1 cellular context compared by ENCODE assay signal in genomic region chr7:77933394-77933793, GRCh38.
TF ChIP-seq lines count a peak whose summit lies in the region.

No MANE protein-coding gene starts in this region.

TF ChIP-seq in K562, 482 proteins besides CTCF, POLR2A, EP300 and RAD21 (continued from another document and continues in another):
- TF ChIP-seq, protein P1, sequence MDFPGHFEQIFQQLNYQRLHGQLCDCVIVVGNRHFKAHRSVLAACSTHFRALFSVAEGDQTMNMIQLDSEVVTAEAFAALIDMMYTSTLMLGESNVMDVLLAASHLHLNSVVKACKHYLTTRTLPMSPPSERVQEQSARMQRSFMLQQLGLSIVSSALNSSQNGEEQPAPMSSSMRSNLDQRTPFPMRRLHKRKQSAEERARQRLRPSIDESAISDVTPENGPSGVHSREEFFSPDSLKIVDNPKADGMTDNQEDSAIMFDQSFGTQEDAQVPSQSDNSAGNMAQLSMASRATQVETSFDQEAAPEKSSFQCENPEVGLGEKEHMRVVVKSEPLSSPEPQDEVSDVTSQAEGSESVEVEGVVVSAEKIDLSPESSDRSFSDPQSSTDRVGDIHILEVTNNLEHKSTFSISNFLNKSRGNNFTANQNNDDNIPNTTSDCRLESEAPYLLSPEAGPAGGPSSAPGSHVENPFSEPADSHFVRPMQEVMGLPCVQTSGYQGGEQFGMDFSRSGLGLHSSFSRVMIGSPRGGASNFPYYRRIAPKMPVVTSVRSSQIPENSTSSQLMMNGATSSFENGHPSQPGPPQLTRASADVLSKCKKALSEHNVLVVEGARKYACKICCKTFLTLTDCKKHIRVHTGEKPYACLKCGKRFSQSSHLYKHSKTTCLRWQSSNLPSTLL (IDR thresholded peaks at IDR 0.05), result no peak
- TF ChIP-seq SOX6 (IDR thresholded peaks at IDR 0.05), result no peak
- no peak for TF ChIP-seq SREBF2 (CRISPR knock-in tag; IDR thresholded peaks at IDR 0.05)
- TF ChIP-seq CTBP1 (IDR thresholded peaks at IDR 0.05; ENCODE audit: borderline replicate concordance), result no peak
- no peak for TF ChIP-seq SAFB (IDR thresholded peaks at IDR 0.05; ENCODE audit: borderline replicate concordance, low read depth, low read length)
- TF ChIP-seq SETDB1 (IDR thresholded peaks at IDR 0.05; ENCODE audit: low read length), result no peak
- TF ChIP-seq HDAC1 (IDR thresholded peaks at IDR 0.05), result peak in 1 of 2 experiments; percentile 39; a peak in 1 of 4 replicates
- TF ChIP-seq, protein P2, sequence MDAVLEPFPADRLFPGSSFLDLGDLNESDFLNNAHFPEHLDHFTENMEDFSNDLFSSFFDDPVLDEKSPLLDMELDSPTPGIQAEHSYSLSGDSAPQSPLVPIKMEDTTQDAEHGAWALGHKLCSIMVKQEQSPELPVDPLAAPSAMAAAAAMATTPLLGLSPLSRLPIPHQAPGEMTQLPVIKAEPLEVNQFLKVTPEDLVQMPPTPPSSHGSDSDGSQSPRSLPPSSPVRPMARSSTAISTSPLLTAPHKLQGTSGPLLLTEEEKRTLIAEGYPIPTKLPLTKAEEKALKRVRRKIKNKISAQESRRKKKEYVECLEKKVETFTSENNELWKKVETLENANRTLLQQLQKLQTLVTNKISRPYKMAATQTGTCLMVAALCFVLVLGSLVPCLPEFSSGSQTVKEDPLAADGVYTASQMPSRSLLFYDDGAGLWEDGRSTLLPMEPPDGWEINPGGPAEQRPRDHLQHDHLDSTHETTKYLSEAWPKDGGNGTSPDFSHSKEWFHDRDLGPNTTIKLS (IDR thresholded peaks at IDR 0.05; ENCODE audit: borderline replicate concordance, low read depth), result no peak
- peak; percentile 34 for TF ChIP-seq FOS (IDR thresholded peaks at IDR 0.05; ENCODE audit: extremely low read depth, insufficient read length)
- TF ChIP-seq NFYB (IDR thresholded peaks at IDR 0.05; ENCODE audit: extremely low read depth, insufficient read length), result no peak
- TF ChIP-seq ILF3 (IDR thresholded peaks at IDR 0.05; ENCODE audit: borderline replicate concordance), result no peak
- TF ChIP-seq TAL1 (IDR thresholded peaks at IDR 0.05), result no peak; the same call in 1 of the 2 replicates
- no peak for TF ChIP-seq PHF21A (IDR thresholded peaks at IDR 0.05; ENCODE audit: borderline replicate concordance, low read depth)
- TF ChIP-seq, protein P3, sequence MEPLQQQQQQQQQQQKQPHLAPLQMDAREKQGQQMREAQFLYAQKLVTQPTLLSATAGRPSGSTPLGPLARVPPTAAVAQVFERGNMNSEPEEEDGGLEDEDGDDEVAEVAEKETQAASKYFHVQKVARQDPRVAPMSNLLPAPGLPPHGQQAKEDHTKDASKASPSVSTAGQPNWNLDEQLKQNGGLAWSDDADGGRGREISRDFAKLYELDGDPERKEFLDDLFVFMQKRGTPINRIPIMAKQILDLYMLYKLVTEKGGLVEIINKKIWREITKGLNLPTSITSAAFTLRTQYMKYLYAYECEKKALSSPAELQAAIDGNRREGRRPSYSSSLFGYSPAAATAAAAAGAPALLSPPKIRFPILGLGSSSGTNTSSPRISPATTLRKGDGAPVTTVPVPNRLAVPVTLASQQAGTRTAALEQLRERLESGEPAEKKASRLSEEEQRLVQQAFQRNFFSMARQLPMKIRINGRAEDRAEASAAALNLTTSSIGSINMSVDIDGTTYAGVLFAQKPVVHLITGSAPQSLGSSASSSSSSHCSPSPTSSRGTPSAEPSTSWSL (CRISPR knock-in tag; IDR thresholded peaks at IDR 0.05; ENCODE audit: borderline replicate concordance), result no peak
- TF ChIP-seq NR4A1 (CRISPR knock-in tag; IDR thresholded peaks at IDR 0.05), result no peak
- TF ChIP-seq NR4A1 (tag; IDR thresholded peaks at IDR 0.05), result no peak
- TF ChIP-seq ZKSCAN1 (IDR thresholded peaks at IDR 0.05; ENCODE audit: low read depth, low read length), result no peak
- TF ChIP-seq PKNOX1 (IDR thresholded peaks at IDR 0.05), result peak; percentile 76
- TF ChIP-seq HMGN3 (IDR thresholded peaks at IDR 0.05; ENCODE audit: borderline replicate concordance, extremely low read depth, insufficient read length, low read depth, low read length), result no peak
- TF ChIP-seq, protein P4, sequence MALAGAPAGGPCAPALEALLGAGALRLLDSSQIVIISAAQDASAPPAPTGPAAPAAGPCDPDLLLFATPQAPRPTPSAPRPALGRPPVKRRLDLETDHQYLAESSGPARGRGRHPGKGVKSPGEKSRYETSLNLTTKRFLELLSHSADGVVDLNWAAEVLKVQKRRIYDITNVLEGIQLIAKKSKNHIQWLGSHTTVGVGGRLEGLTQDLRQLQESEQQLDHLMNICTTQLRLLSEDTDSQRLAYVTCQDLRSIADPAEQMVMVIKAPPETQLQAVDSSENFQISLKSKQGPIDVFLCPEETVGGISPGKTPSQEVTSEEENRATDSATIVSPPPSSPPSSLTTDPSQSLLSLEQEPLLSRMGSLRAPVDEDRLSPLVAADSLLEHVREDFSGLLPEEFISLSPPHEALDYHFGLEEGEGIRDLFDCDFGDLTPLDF (CRISPR knock-in tag; IDR thresholded peaks at IDR 0.05), result no peak
- TF ChIP-seq, protein P5, sequence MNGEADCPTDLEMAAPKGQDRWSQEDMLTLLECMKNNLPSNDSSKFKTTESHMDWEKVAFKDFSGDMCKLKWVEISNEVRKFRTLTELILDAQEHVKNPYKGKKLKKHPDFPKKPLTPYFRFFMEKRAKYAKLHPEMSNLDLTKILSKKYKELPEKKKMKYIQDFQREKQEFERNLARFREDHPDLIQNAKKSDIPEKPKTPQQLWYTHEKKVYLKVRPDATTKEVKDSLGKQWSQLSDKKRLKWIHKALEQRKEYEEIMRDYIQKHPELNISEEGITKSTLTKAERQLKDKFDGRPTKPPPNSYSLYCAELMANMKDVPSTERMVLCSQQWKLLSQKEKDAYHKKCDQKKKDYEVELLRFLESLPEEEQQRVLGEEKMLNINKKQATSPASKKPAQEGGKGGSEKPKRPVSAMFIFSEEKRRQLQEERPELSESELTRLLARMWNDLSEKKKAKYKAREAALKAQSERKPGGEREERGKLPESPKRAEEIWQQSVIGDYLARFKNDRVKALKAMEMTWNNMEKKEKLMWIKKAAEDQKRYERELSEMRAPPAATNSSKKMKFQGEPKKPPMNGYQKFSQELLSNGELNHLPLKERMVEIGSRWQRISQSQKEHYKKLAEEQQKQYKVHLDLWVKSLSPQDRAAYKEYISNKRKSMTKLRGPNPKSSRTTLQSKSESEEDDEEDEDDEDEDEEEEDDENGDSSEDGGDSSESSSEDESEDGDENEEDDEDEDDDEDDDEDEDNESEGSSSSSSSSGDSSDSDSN (IDR thresholded peaks at IDR 0.05; ENCODE audit: borderline replicate concordance in 1 of 2, low read depth in 2 of 2, low read length in 2 of 2), result no peak
- TF ChIP-seq MBD2 (IDR thresholded peaks at IDR 0.05; ENCODE audit: borderline replicate concordance, low read depth), result no peak
- TF ChIP-seq U2AF1 (optimal IDR thresholded peaks at IDR 0.05; ENCODE audit: low read depth, low read length), result no peak
- TF ChIP-seq GATAD2A (IDR thresholded peaks at IDR 0.05), result no peak
- TF ChIP-seq BCL6 (CRISPR knock-in tag; IDR thresholded peaks at IDR 0.05), result no peak
- TF ChIP-seq, protein P6, sequence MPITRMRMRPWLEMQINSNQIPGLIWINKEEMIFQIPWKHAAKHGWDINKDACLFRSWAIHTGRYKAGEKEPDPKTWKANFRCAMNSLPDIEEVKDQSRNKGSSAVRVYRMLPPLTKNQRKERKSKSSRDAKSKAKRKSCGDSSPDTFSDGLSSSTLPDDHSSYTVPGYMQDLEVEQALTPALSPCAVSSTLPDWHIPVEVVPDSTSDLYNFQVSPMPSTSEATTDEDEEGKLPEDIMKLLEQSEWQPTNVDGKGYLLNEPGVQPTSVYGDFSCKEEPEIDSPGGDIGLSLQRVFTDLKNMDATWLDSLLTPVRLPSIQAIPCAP (CRISPR knock-in tag; IDR thresholded peaks at IDR 0.05; ENCODE audit: borderline replicate concordance), result no peak
- no peak for TF ChIP-seq ZNF133 (CRISPR knock-in tag; IDR thresholded peaks at IDR 0.05)
- no peak for TF ChIP-seq RBM25 (IDR thresholded peaks at IDR 0.05; ENCODE audit: low read depth, low read length, severe bottlenecking)
- TF ChIP-seq STAT6 (CRISPR knock-in tag; IDR thresholded peaks at IDR 0.05), result no peak
- no peak for TF ChIP-seq BRD4 (IDR thresholded peaks at IDR 0.05)
- TF ChIP-seq ZNF764 (CRISPR knock-in tag; IDR thresholded peaks at IDR 0.05; ENCODE audit: low read depth), result no peak
- TF ChIP-seq TBL1XR1 (IDR thresholded peaks at IDR 0.05; ENCODE audit: low read length in 2 of 2), result no peak
- peak; percentile 66 for TF ChIP-seq SMARCE1 (IDR thresholded peaks at IDR 0.05)
